In genomic region chr6:133890941-133891813, GRCh38 we compare ENCODE assay signal across 8 cellular contexts. TPM values are rescaled to one million over a fixed set of nuclear protein-coding genes. Genes with fewer than 3 reads are reported as not detected.
DNase-seq lines count a peak whose midpoint lies in the region; ATAC-seq, FAIRE-seq and TF ChIP-seq lines count a peak whose summit lies in the region.

No MANE protein-coding gene starts in this region.

- H3K27me3 ChIP-seq in endothelial cell of umbilical vein (ENCODE audit: control insufficient read depth in 2 of 2, insufficient read depth in 2 of 2, low read length in 2 of 2): peaks cover 78 to 99% of the 10 kb centered on the region in 2 experiments

- ATAC-seq in activated CD4-positive, alpha-beta T cell treated with anti-CD3 and anti-CD28 coated beads for 36 hours: peak; percentile 42
- ATAC-seq in T-helper 17 cell: peak; percentile 46
- ATAC-seq in HG03097 (IDR thresholded peaks at IDR 0.05; ENCODE audit: low FRiP score, unreplicated experiment): no peak
- no peak for ATAC-seq in HG03025 (IDR thresholded peaks at IDR 0.05; ENCODE audit: low FRiP score, unreplicated experiment)

- H3K36me3 Mint-ChIP-seq in activated CD4-positive, alpha-beta T cell treated with anti-CD3 and anti-CD28 coated beads for 36 hours (ENCODE audit: low read depth): no peaks in the 10 kb centered on the region
- peaks cover 7% of the 10 kb centered on the region for H3K36me3 Mint-ChIP-seq in T-helper 17 cell (ENCODE audit: low read depth)

- peak; percentile 43 for DNase-seq in activated CD4-positive, alpha-beta T cell treated with anti-CD3 and anti-CD28 coated beads for 36 hours
- no peak for DNase-seq in activated CD4-positive, alpha-beta T cell treated with anti-CD3 and anti-CD28 coated beads for 1 hour
- no peak for DNase-seq in T-helper 17 cell
- peak; percentile 44 for DNase-seq in endothelial cell of umbilical vein (ENCODE audit: low read depth, low spot score)
- peak; percentile 41 for DNase-seq in myocyte (ENCODE audit: low read depth)
- no peak for DNase-seq in RPMI8226

- FAIRE-seq in endothelial cell of umbilical vein (lab: Jason Lieb, UNC): no peak

- no peaks in the 10 kb centered on the region for H3K36me3 ChIP-seq in endothelial cell of umbilical vein (ENCODE audit: control insufficient read depth in 2 of 2, extremely low read depth in 1 of 2, insufficient read depth in 2 of 2, low read length in 2 of 2)

- H3K9ac ChIP-seq in endothelial cell of umbilical vein (replicated peaks; ENCODE audit: extremely low read depth, insufficient read depth, low read length): no peak overlapping the region

- H3K4me1 ChIP-seq in endothelial cell of umbilical vein (ENCODE audit: control insufficient read depth, extremely low read depth, insufficient read depth, low read length): no peaks in the 10 kb centered on the region

- peaks cover 74% of the 10 kb centered on the region for H3K27me3 Mint-ChIP-seq in activated CD4-positive, alpha-beta T cell treated with anti-CD3 and anti-CD28 coated beads for 36 hours
- peaks cover 89% of the 10 kb centered on the region for H3K27me3 Mint-ChIP-seq in T-helper 17 cell

- no peak overlapping the region for H3K27ac Mint-ChIP-seq in activated CD4-positive, alpha-beta T cell treated with anti-CD3 and anti-CD28 coated beads for 36 hours
- no peak overlapping the region for H3K27ac Mint-ChIP-seq in T-helper 17 cell

- no peak overlapping the region for H3K4me3 ChIP-seq in endothelial cell of umbilical vein (replicated peaks in 1 of 3; ENCODE audit: insufficient read depth in 1 of 3, low read depth in 1 of 3, low read length in 3 of 3)

- no peaks in the 10 kb centered on the region for H3K9me3 Mint-ChIP-seq in activated CD4-positive, alpha-beta T cell treated with anti-CD3 and anti-CD28 coated beads for 36 hours (ENCODE audit: low read depth)

- CTCF ChIA-PET in activated CD4-positive, alpha-beta T cell treated with anti-CD3 and anti-CD28 coated beads for 36 hours (lab: Charles Lee): interaction anchor here (0.6 to 2.9 kb wide), 7 partner anchors 10 to 53 kb away, joined by 3 to 13 read pairs (median 4); no protein-coding TSS in a partner anchor
- CTCF ChIA-PET in endothelial cell of umbilical vein (lab: Charles Lee): interaction anchor here (1.2 to 1.6 kb wide), 3 partner anchors 14 to 322 kb away, joined by 3 to 7 read pairs (median 3); no protein-coding TSS in a partner anchor

- no peak overlapping the region for H2AFZ ChIP-seq in endothelial cell of umbilical vein (ENCODE audit: low read depth, low read length)

- H4K20me1 ChIP-seq in endothelial cell of umbilical vein (replicated peaks; ENCODE audit: control insufficient read depth, extremely low read depth, insufficient read depth, low read length): no peaks in the 10 kb centered on the region

- TF ChIP-seq CTCF in endothelial cell of umbilical vein (IDR thresholded peaks at IDR 0.05; ENCODE audit: extremely low read depth in 1 of 2, insufficient read depth in 1 of 2, low read depth in 1 of 2, low read length in 2 of 2): no peak

- H3K4me3 Mint-ChIP-seq in activated CD4-positive, alpha-beta T cell treated with anti-CD3 and anti-CD28 coated beads for 36 hours: peak overlapping the region; percentile 63
- peak overlapping the region; percentile 89 for H3K4me3 Mint-ChIP-seq in T-helper 17 cell

- peak overlapping the region; percentile 34 for H3K4me2 ChIP-seq in endothelial cell of umbilical vein (ENCODE audit: insufficient read depth, low read length)

- POLR2A ChIA-PET in activated CD4-positive, alpha-beta T cell treated with anti-CD3 and anti-CD28 coated beads for 36 hours (lab: Charles Lee): no interaction called here
- POLR2A ChIA-PET in endothelial cell of umbilical vein (lab: Charles Lee): no interaction called here

- intact Hi-C loops in activated CD4-positive, alpha-beta T cell treated with anti-CD3 and anti-CD28 coated beads for 36 hours (cut with DNase I, micrococcal nuclease): loop anchor here (2.0 to 5.0 kb wide), 3 partner anchors 36 to 649 kb away; partner anchors contain the start of gene EYA4 (in 2 of the 2)
- intact Hi-C loops in endothelial cell of umbilical vein (cut with micrococcal nuclease): no loop called here

- no TSS peak for BruUV-seq in endothelial cell of umbilical vein (replicated peaks; lab: Mats Ljungman, UMichigan)

- no peaks in the 10 kb centered on the region for H3K9me1 ChIP-seq in endothelial cell of umbilical vein (replicated peaks; ENCODE audit: control insufficient read depth, extremely low read depth, insufficient read depth, low read length)

- H3K4me1 Mint-ChIP-seq in activated CD4-positive, alpha-beta T cell treated with anti-CD3 and anti-CD28 coated beads for 36 hours: peaks cover 41% of the 10 kb centered on the region
- peaks cover 31% of the 10 kb centered on the region for H3K4me1 Mint-ChIP-seq in T-helper 17 cell

- no peak overlapping the region for H3K27ac ChIP-seq in endothelial cell of umbilical vein (ENCODE audit: insufficient read depth, low read depth, low read length)

- dilution Hi-C loops in endothelial cell of umbilical vein (cut with MboI; ENCODE audit: extremely low pct_ligation_motif_present, low sequenced_read_pairs): no loop called here

- no peaks in the 10 kb centered on the region for H3K79me2 ChIP-seq in endothelial cell of umbilical vein (ENCODE audit: control insufficient read depth, insufficient read depth, low read length)

- TF ChIP-seq POLR2A in endothelial cell of umbilical vein (IDR thresholded peaks at IDR 0.05; ENCODE audit: low read depth, low read length): no peak

- H3K9me3 ChIP-seq in T-helper 17 cell (ENCODE audit: control insufficient read depth, low read length, poor library complexity, severe bottlenecking) (peaks cover 3% of the 10 kb centered on the region), endothelial cell of umbilical vein (replicated peaks; ENCODE audit: control insufficient read depth, insufficient read depth, low read length) (no peaks in the 10 kb centered on the region)

TF ChIP-seq in endothelial cell of umbilical vein, 7 proteins besides CTCF, POLR2A, EP300 and RAD21:
- no peak for TF ChIP-seq MYC (IDR thresholded peaks at IDR 0.05; ENCODE audit: low read depth, low read length)
- peak; percentile 93 for TF ChIP-seq EZH2 (IDR thresholded peaks at IDR 0.05; ENCODE audit: borderline replicate concordance, low read depth, low read length, severe bottlenecking)
- TF ChIP-seq JUN (IDR thresholded peaks at IDR 0.05; ENCODE audit: borderline replicate concordance, insufficient read depth, insufficient read length, low read depth): no peak

RNA-seq across cellular contexts. Expression of gene TCF21, which starts 2.3 kb away (rescaled TPM):
- not detected for total RNA-seq in activated CD4-positive, alpha-beta T cell treated with anti-CD3 and anti-CD28 coated beads for 36 hours
- not detected for total RNA-seq in T-helper 17 cell
- not detected in 2 replicates for total RNA-seq in endothelial cell of umbilical vein
- not detected in 2 replicates for polyA plus RNA-seq in endothelial cell of umbilical vein
- not detected in 2 replicates for polyA plus RNA-seq in endothelial cell of umbilical vein (2011; cell fraction: cytosol; rRNA removed)
- polyA plus RNA-seq in endothelial cell of umbilical vein (2011; cell fraction: nucleus; rRNA removed): not detected in 2 replicates
- polyA plus RNA-seq in endothelial cell of umbilical vein (2012): not detected in 2 replicates
- not detected in 2 replicates for polyA minus RNA-seq in endothelial cell of umbilical vein
- polyA minus RNA-seq in endothelial cell of umbilical vein (2011; cell fraction: cytosol; rRNA and poly(A)+ RNA removed): not detected
- polyA minus RNA-seq in endothelial cell of umbilical vein (2011; cell fraction: nucleus; rRNA and poly(A)+ RNA removed): not detected in 2 replicates
- 0.03 TPM in 1 of 2 replicates, not detected in the other for total RNA-seq in myocyte
- not detected for polyA plus RNA-seq in myocyte (2012)

Comparison
In these comparisons a context has a peak if more than half of its experiments do, and no peak if none do; other contexts are left out.
1. DNase-seq: peak in activated CD4-positive, alpha-beta T cell treated with anti-CD3 and anti-CD28 coated beads for 36 hours (single experiment), endothelial cell of umbilical vein (single experiment) and myocyte (single experiment); none in activated CD4-positive, alpha-beta T cell treated with anti-CD3 and anti-CD28 coated beads for 1 hour (single experiment), T-helper 17 cell (0 of 3) and RPMI8226 (single experiment).
2. ATAC-seq: peak in activated CD4-positive, alpha-beta T cell treated with anti-CD3 and anti-CD28 coated beads for 36 hours (single experiment) and T-helper 17 cell (single experiment); none in HG03097 (single experiment) and HG03025 (single experiment).